ENCODE assay signal across 20 cellular contexts in the genomic region with DNA sequence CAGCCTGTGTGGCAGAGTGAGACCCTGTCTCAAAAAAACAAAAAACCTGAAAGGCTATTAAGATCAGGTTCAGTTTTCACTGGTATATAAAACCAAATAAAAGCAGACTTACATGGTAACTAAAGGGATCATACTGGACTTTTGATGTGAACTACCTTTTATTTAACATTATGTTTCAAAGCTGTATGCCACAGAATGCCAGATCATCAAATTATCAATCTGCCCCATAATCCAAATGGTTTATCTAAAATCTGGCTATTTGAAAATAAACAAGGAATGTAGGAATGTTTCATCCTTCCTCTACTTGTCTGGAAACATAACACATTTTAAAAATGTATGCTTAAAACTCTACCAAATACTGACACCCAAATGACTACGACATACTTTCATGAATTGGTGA. TPM values are rescaled to one million over a fixed set of nuclear protein-coding genes. Genes with fewer than 3 reads are reported as not detected.
"Had no signal": no experiment of that assay in that cellular context is flagged by ENCODE, and none has a peak within 500 bp of the region (broad histone marks: within the 10 kb centered on the region; RNA-seq: fewer than 3 reads in every experiment).

No MANE protein-coding gene starts in this region.

- H3K4me1 ChIP-seq: colonic mucosa had no signal

- H3K27ac Mint-ChIP-seq: activated CD4-positive, alpha-beta T cell treated with anti-CD3 and anti-CD28 coated beads, Interleukin-2, amount 10 ng/mL, durations not matched to agents 7 days and 5 days; activated CD8-positive, alpha-beta T cell treated with anti-CD3 and anti-CD28 coated beads, Interleukin-2, amount 10 ng/mL, durations not matched to agents 7 days and 5 days; activated naive CD8-positive, alpha-beta T cell treated with anti-CD3 and anti-CD28 coated beads, Interleukin-2, amount 10 ng/mL, durations not matched to agents 7 days and 5 days; activated T-cell treated with anti-CD3 and anti-CD28 coated beads, Interleukin-2, amount 50 U/mL, for 24 hours; activated T-helper 2 cell treated with anti-CD3 and anti-CD28 coated beads, Interferon-gamma antibody, Interleukin-2, Interleukin-4, amounts not matched to agents 10 μg/mL and 5 μg/mL and 100 μg/mL, durations not matched to agents 14 hours and 24 hours and 36 hours; brain; naive thymus-derived CD8-positive, alpha-beta T cell; T-cell had no signal

- DNase-seq: activated CD4-positive, alpha-beta T cell treated with anti-CD3 and anti-CD28 coated beads, Interleukin-2, amount 10 ng/mL, durations not matched to agents 7 days and 5 days; activated CD8-positive, alpha-beta T cell treated with anti-CD3 and anti-CD28 coated beads, Interleukin-2, amount 10 ng/mL, durations not matched to agents 7 days and 5 days; activated naive CD4-positive, alpha-beta T cell treated with Interleukin-2 at 50 U/mL for 16 hours; activated naive CD8-positive, alpha-beta T cell treated with anti-CD3 and anti-CD28 coated beads, Interleukin-2, amount 10 ng/mL, durations not matched to agents 7 days and 5 days; activated T-cell treated with anti-CD3 and anti-CD28 coated beads, Interleukin-2, amount 50 U/mL, for 24 hours; colonic mucosa; erythroblast; lower lobe of right lung; naive thymus-derived CD8-positive, alpha-beta T cell; pancreas; stimulated activated CD4-positive, alpha-beta T cell treated with anti-CD3 and anti-CD28 coated beads, Interleukin-12 subunit alpha, Interleukin-12 subunit beta, amount 100 ng/mL, for 4 hours; stimulated activated CD4-positive, alpha-beta T cell treated with anti-CD3 and anti-CD28 coated beads, Interleukin-1b, Interleukin-23, amount 100 ng/mL, for 48 hours; stimulated activated CD8-positive, alpha-beta memory T cell treated with anti-CD3 and anti-CD28 coated beads, Interleukin-4, amount 100 ng/mL, for 48 hours; stimulated activated naive CD4-positive, alpha-beta T cell; T-cell; T-helper 9 cell had no signal

- H3K36me3 Mint-ChIP-seq: activated naive CD8-positive, alpha-beta T cell treated with anti-CD3 and anti-CD28 coated beads, Interleukin-2, amount 10 ng/mL, durations not matched to agents 7 days and 5 days; brain; naive thymus-derived CD8-positive, alpha-beta T cell had no signal

- H3K4me3 ChIP-seq: colonic mucosa, lower lobe of right lung, pancreas, tibial nerve had no signal

- H3K4me3 Mint-ChIP-seq: activated CD4-positive, alpha-beta T cell treated with anti-CD3 and anti-CD28 coated beads, Interleukin-2, amount 10 ng/mL, durations not matched to agents 7 days and 5 days; activated CD8-positive, alpha-beta T cell treated with anti-CD3 and anti-CD28 coated beads, Interleukin-2, amount 10 ng/mL, durations not matched to agents 7 days and 5 days; activated naive CD8-positive, alpha-beta T cell treated with anti-CD3 and anti-CD28 coated beads, Interleukin-2, amount 10 ng/mL, durations not matched to agents 7 days and 5 days; activated T-cell treated with anti-CD3 and anti-CD28 coated beads, Interleukin-2, amount 50 U/mL, for 24 hours; brain; central memory CD8-positive, alpha-beta T cell; naive thymus-derived CD8-positive, alpha-beta T cell; T-cell had no signal

- ATAC-seq: activated CD8-positive, alpha-beta T cell treated with anti-CD3 and anti-CD28 coated beads, Interleukin-2, amount 10 ng/mL, durations not matched to agents 7 days and 5 days; lower lobe of right lung; naive thymus-derived CD8-positive, alpha-beta T cell; pancreas; T-cell had no signal

- H3K27me3 ChIP-seq: colonic mucosa, pancreas, tibial nerve had no signal

- H3K27ac ChIP-seq: colonic mucosa, lower lobe of right lung, pancreas had no signal

- FAIRE-seq: pancreas had no signal

- H3K4me1 Mint-ChIP-seq: activated CD4-positive, alpha-beta T cell treated with anti-CD3 and anti-CD28 coated beads, Interleukin-2, amount 10 ng/mL, durations not matched to agents 7 days and 5 days; activated naive CD8-positive, alpha-beta T cell treated with anti-CD3 and anti-CD28 coated beads, Interleukin-2, amount 10 ng/mL, durations not matched to agents 7 days and 5 days; central memory CD8-positive, alpha-beta T cell; T-cell had no signal

- H3K9me3 Mint-ChIP-seq: activated CD4-positive, alpha-beta T cell treated with anti-CD3 and anti-CD28 coated beads, Interleukin-2, amount 10 ng/mL, durations not matched to agents 7 days and 5 days; activated naive CD8-positive, alpha-beta T cell treated with anti-CD3 and anti-CD28 coated beads, Interleukin-2, amount 10 ng/mL, durations not matched to agents 7 days and 5 days; activated T-cell treated with anti-CD3 and anti-CD28 coated beads, Interleukin-2, amount 50 U/mL, for 24 hours; activated T-helper 2 cell treated with anti-CD3 and anti-CD28 coated beads, Interferon-gamma antibody, Interleukin-2, Interleukin-4, amounts not matched to agents 10 μg/mL and 5 μg/mL and 100 μg/mL, durations not matched to agents 14 hours and 24 hours and 36 hours; brain; central memory CD8-positive, alpha-beta T cell; naive thymus-derived CD8-positive, alpha-beta T cell; T-cell had no signal

- H3K9me3 ChIP-seq: colonic mucosa, lower lobe of right lung, pancreas, tibial nerve had no signal

- H3K36me3 ChIP-seq: colonic mucosa, lower lobe of right lung, pancreas had no signal

RNA-seq across cellular contexts. Expression of gene NID2, which starts 14.2 kb away (rescaled TPM):
- total RNA-seq: naive thymus-derived CD8-positive, alpha-beta T cell had no signal
